In the genomic region with DNA sequence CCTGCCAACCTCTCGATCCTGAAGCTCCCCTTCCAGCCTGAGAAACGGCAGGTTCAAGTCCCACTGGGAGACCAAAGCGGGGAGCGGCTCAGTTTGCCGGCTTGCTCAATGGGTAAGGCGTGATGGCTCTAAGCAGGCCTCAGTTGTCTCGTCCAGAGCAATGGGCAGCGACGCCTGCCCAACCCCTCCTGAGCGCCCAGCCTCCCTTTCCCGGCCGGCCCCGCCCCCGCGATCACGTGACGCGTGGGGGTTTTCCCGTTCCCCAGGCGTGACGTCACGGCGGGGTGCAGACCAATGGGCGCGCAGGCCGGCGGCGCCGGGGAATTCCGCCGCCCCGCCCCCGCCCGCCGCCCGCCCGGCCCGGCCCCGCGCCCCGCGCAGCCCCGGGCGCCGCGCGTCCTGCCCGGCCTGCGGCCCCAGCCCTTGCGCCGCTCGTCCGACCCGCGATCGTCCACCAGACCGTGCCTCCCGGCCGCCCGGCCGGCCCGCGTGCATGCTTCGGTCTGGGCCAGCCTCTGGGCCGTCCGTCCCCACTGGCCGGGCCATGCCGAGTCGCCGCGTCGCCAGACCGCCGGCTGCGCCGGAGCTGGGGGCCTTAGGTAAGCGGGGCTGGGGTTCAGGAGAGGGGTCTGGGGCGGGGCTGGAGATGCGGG, we compare ENCODE assay signal across 8 cellular contexts. TPM values are rescaled to one million over a fixed set of nuclear protein-coding genes. Genes with fewer than 3 reads are reported as not detected.
DNase-seq lines count a peak whose midpoint lies in the region; ATAC-seq and TF ChIP-seq lines count a peak whose summit lies in the region.

A gene with protein sequence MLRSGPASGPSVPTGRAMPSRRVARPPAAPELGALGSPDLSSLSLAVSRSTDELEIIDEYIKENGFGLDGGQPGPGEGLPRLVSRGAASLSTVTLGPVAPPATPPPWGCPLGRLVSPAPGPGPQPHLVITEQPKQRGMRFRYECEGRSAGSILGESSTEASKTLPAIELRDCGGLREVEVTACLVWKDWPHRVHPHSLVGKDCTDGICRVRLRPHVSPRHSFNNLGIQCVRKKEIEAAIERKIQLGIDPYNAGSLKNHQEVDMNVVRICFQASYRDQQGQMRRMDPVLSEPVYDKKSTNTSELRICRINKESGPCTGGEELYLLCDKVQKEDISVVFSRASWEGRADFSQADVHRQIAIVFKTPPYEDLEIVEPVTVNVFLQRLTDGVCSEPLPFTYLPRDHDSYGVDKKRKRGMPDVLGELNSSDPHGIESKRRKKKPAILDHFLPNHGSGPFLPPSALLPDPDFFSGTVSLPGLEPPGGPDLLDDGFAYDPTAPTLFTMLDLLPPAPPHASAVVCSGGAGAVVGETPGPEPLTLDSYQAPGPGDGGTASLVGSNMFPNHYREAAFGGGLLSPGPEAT (plus strand): TSS at position 378 of the 653 bp plus-strand sequence. CDS start 116 bp downstream, at position 494.

- WGBS in liver: 3% methylated on average over 79 of the region's 79 CpGs

- H3K9ac ChIP-seq in liver (ENCODE audit: low read depth in 1 of 2, low read length in 2 of 2): peak within 1 kb of the TSS in 1 of 2 donors; percentile 67

- TF ChIP-seq CTCF in liver (IDR thresholded peaks at IDR 0.05; ENCODE audit: low read depth, low read length, missing input control): no peak

- H3K27me3 ChIP-seq in liver (ENCODE audit: control insufficient read depth in 4 of 4, insufficient read depth in 4 of 4, low read length in 3 of 4): no peaks in the 10 kb centered on the region

- H3K4me1 ChIP-seq in liver (ENCODE audit: control insufficient read depth in 4 of 4, insufficient read depth in 4 of 4, low read length in 3 of 4): peaks cover 0 to 13% (median 5%) of the 10 kb centered on the region in 4 donors

- peaks cover 0 to 2% (median 2%) of the 10 kb centered on the region in 4 donors for H3K36me3 ChIP-seq in liver (ENCODE audit: control insufficient read depth in 4 of 4, insufficient read depth in 3 of 4, low read depth in 1 of 4, low read length in 3 of 4)

- TF ChIP-seq RAD21 in liver (IDR thresholded peaks at IDR 0.05): no peak

- peak; percentile 63 for ATAC-seq in HG03432 (IDR thresholded peaks at IDR 0.05; ENCODE audit: unreplicated experiment)

- peak; percentile 68 for TF ChIP-seq POLR2A in GM19193 (IDR thresholded peaks at IDR 0.05; ENCODE audit: extremely low read depth, insufficient read depth, insufficient read length)

- peak; percentile 86 for DNase-seq in Ammon's horn (ENCODE audit: low spot score)
- DNase-seq in NCI-H510A treated with DMSO at 0.1 percent for 48 hours (lab: John Stamatoyannopoulos, UW): peak; percentile 66
- DNase-seq in activated CD4-positive, alpha-beta T cell treated with anti-CD3 and anti-CD28 coated beads, Interleukin-2, amount 50 U/mL, for 4 hours: peak; percentile 93 to 95
- DNase-seq in dermis blood vessel endothelial cell: peak; percentile 94
- peak; percentile 98 to 100 for DNase-seq in stimulated activated CD4-positive, alpha-beta T cell treated with anti-CD3 and anti-CD28 coated beads, Interleukin-2, amount 100 ng/mL, for 48 hours

- peak within 1 kb of the TSS; percentile 4 to 82 (median 81) for H3K4me3 ChIP-seq in liver (ENCODE audit: low read depth in 1 of 3, low read length in 3 of 3)

- H3K27ac ChIP-seq in liver (ENCODE audit: low read depth in 1 of 2, low read length in 2 of 2): peak within 1 kb of the TSS; percentile 97 to 98

- H3K9me3 ChIP-seq in liver (ENCODE audit: control insufficient read depth in 4 of 4, low read length in 3 of 4): no peaks in the 10 kb centered on the region

TF ChIP-seq in liver, 16 proteins besides CTCF, POLR2A, EP300 and RAD21:
- TF ChIP-seq FOXA1 (IDR thresholded peaks at IDR 0.05) (no peak), EGR1 (IDR thresholded peaks at IDR 0.05; ENCODE audit: low read depth in 2 of 2) (peak in 1 of 2 donors; percentile 67)

RNA-seq across cellular contexts. Expression of the gene that starts here (rescaled TPM):
- total RNA-seq in dermis blood vessel endothelial cell: 16.8 and 18.4 TPM in 2 replicates
- total RNA-seq in liver: 1 to 10 TPM; 2.2 to 4.9 TPM
- 1 to 10 TPM; 1.4 to 3.1 TPM for polyA plus RNA-seq in liver

Comparison
In these comparisons a context has a peak if more than half of its experiments do, and no peak if none do; other contexts are left out.
1. Peak in every context shown above with its lines: DNase-seq, ATAC-seq, H3K4me3 ChIP-seq and H3K27ac ChIP-seq.